Comparison of ENCODE assay signal across 19 cellular contexts in the genomic region with DNA sequence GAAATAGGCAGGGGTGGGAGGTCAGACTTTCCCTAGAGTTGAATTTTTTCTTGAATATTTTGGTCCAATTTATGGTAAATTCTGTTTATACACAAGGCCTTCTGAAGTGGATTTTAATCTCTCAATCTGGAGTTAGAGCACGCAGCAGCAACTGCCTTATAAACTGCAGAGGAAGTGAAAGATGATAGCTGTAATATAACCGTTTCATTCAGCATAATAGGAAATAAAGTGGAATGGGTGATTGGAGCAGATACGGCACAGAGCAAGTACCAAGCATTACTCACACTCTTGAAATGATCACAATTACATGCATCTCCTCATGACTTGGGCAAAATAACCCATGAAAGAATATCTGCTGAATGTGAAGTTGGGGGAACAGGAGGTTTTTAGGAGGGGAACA.
DNase-seq lines count a peak whose midpoint lies in the region; ATAC-seq and TF ChIP-seq lines count a peak whose summit lies in the region.
"Had no signal": no experiment of that assay in that cellular context is flagged by ENCODE, and none has a peak within 500 bp of the region (broad histone marks: within the 10 kb centered on the region; RNA-seq: fewer than 3 reads in every experiment).

No MANE protein-coding gene starts in this region.

- H3K27me3 ChIP-seq in SK-N-SH (ENCODE audit: insufficient read depth): no peaks in the 10 kb centered on the region
- peaks cover 49% of the 10 kb centered on the region for H3K27me3 ChIP-seq in PC-3 (ENCODE audit: low read length)
- H3K27me3 ChIP-seq: colonic mucosa, ovary had no signal

- H3K4me1 Mint-ChIP-seq in activated naive CD4-positive, alpha-beta T cell treated with anti-CD3 and anti-CD28 coated beads for 36 hours (ENCODE audit: low read depth): no peaks in the 10 kb centered on the region

- no peaks in the 10 kb centered on the region for H3K79me2 ChIP-seq in SK-N-SH (ENCODE audit: insufficient read depth)
- no peaks in the 10 kb centered on the region for H3K79me2 ChIP-seq in PC-3 (ENCODE audit: low read length)

- ATAC-seq in PC-3: no peak
- ATAC-seq: left cardiac atrium had no signal

- TF ChIP-seq EP300 in SK-N-SH (IDR thresholded peaks at IDR 0.05; ENCODE audit: borderline replicate concordance in 1 of 2, low read depth in 1 of 2, low read length in 1 of 2): no peak

- no peak for TF ChIP-seq RAD21 in SK-N-SH (IDR thresholded peaks at IDR 0.05; ENCODE audit: low read length)

- H3K4me3 ChIP-seq in SK-N-SH (ENCODE audit: low read depth in 2 of 2, low read length in 1 of 2) (no peak overlapping the region), PC-3 (ENCODE audit: low read length) (no peak overlapping the region)
- H3K4me3 ChIP-seq: colonic mucosa, ovary had no signal

- H3F3A ChIP-seq in SK-N-SH (replicated peaks; ENCODE audit: insufficient read depth) (no peaks in the 10 kb centered on the region), PC-3 (ENCODE audit: low read length, unreplicated experiment) (no peaks in the 10 kb centered on the region)

- BruUV-seq in PC-3 (replicated peaks; lab: Mats Ljungman, UMichigan): no TSS peak

- no peak overlapping the region for H3K27ac Mint-ChIP-seq in activated naive CD4-positive, alpha-beta T cell treated with anti-CD3 and anti-CD28 coated beads for 36 hours
- H3K27ac Mint-ChIP-seq: stimulated activated naive CD8-positive, alpha-beta T cell treated with anti-CD3 and anti-CD28 coated beads, Interleukin-15, Interleukin-2, amounts not matched to agents 100 ng/mL and 50 ng/mL, for 24 hours had no signal

- H3K4me1 ChIP-seq in SK-N-SH (ENCODE audit: control insufficient read depth in 1 of 2, insufficient read depth in 2 of 2, low read depth in 1 of 2, low read length in 1 of 2) (no peaks in the 10 kb centered on the region; a peak in 1 of 4 replicates), PC-3 (ENCODE audit: insufficient read depth, low read length) (no peaks in the 10 kb centered on the region)
- H3K4me1 ChIP-seq: colonic mucosa had no signal

- 4% methylated on average over 3 of the region's 3 CpGs for WGBS in SK-N-SH (ENCODE audit: low lambda C conversion rate)

- peaks cover 14% of the 10 kb centered on the region for H3K27me3 Mint-ChIP-seq in activated naive CD4-positive, alpha-beta T cell treated with anti-CD3 and anti-CD28 coated beads for 36 hours (ENCODE audit: low read depth)

- H3K9ac ChIP-seq in SK-N-SH (no peak overlapping the region), PC-3 (ENCODE audit: low read length) (no peak overlapping the region)

- H3K9me3 ChIP-seq in SK-N-SH: no peaks in the 10 kb centered on the region
- no peaks in the 10 kb centered on the region for H3K9me3 ChIP-seq in PC-3 (ENCODE audit: low read length)
- H3K9me3 ChIP-seq: colonic mucosa, ovary had no signal

- no peaks in the 10 kb centered on the region for H3K36me3 Mint-ChIP-seq in activated naive CD4-positive, alpha-beta T cell treated with anti-CD3 and anti-CD28 coated beads for 36 hours (ENCODE audit: low read depth)

- H3K36me3 ChIP-seq in SK-N-SH (replicated peaks in 1 of 2; ENCODE audit: control insufficient read depth in 1 of 2, insufficient read depth in 2 of 2, low read length in 1 of 2): no peaks in the 10 kb centered on the region
- H3K36me3 ChIP-seq in PC-3 (ENCODE audit: low read depth, low read length): no peaks in the 10 kb centered on the region
- H3K36me3 ChIP-seq: colonic mucosa, ovary had no signal

- H3K4me2 ChIP-seq in SK-N-SH (peak overlapping the region; percentile 16; the same call in 1 of the 2 replicates), PC-3 (ENCODE audit: low read length) (no peak overlapping the region)

- intact Hi-C loops in PC-3 (cut with micrococcal nuclease): no loop called here
- intact Hi-C loops in activated naive CD4-positive, alpha-beta T cell treated with anti-CD3 and anti-CD28 coated beads for 36 hours (cut with micrococcal nuclease): no loop called here

- DNase-seq in AG20443 (ENCODE audit: low spot score) (peak; percentile 63), HT1080 (ENCODE audit: low read depth) (peak; percentile 55), SK-N-SH (no peak), kidney tubule cell (ENCODE audit: low spot score) (peak; percentile 7), dermis blood vessel endothelial cell (no peak), PC-3 (no peak)
- DNase-seq in activated effector memory CD4-positive, alpha-beta T cell treated with Interleukin-2 at 50 U/mL for 16 hours: no peak
- DNase-seq in activated naive CD4-positive, alpha-beta T cell treated with anti-CD3 and anti-CD28 coated beads for 36 hours: no peak
- DNase-seq: activated CD8-positive, alpha-beta memory T cell treated with anti-CD3 and anti-CD28 coated beads for 24 hours; activated effector memory CD4-positive, alpha-beta T cell treated with anti-CD3 and anti-CD28 coated beads, Interleukin-2, amount 50 U/mL, for 16 hours; colonic mucosa; hippocampal formation; KG1; left cardiac atrium; NCI-H1694; NCI-H510A; ovary; SW 1271 had no signal

- 0 out of 2 replicates have a peak overlapping the region, but pooled peaks have one; percentile 24 for H2AFZ ChIP-seq in SK-N-SH (ENCODE audit: low read depth)
- no peak overlapping the region for H2AFZ ChIP-seq in PC-3 (ENCODE audit: low read length)

- POLR2A ChIA-PET in SK-N-SH (lab: Yijun Ruan, JAX) (no interaction called here), PC-3 (lab: Charles Lee; ENCODE audit: unreplicated experiment) (no interaction called here)

- TF ChIP-seq CTCF in SK-N-SH (IDR thresholded peaks at IDR 0.05) (no peak), PC-3 (conservative IDR thresholded peaks at IDR 0.05; ENCODE audit: low read depth, low read length) (no peak)

- H3K27ac ChIP-seq in SK-N-SH (ENCODE audit: low read depth in 2 of 2, low read length in 1 of 2) (peak overlapping the region in 1 of 2 experiments; percentile 28; a peak in 1 of 4 replicates), PC-3 (ENCODE audit: low read length) (no peak overlapping the region)
- H3K27ac ChIP-seq: colonic mucosa, ovary had no signal

- H4K20me1 ChIP-seq in SK-N-SH (ENCODE audit: insufficient read depth): no peaks in the 10 kb centered on the region
- H4K20me1 ChIP-seq in PC-3 (ENCODE audit: low read length): no peaks in the 10 kb centered on the region

- no peak overlapping the region for H3K4me3 Mint-ChIP-seq in activated naive CD4-positive, alpha-beta T cell treated with anti-CD3 and anti-CD28 coated beads for 36 hours
- H3K4me3 Mint-ChIP-seq: stimulated activated naive CD8-positive, alpha-beta T cell treated with anti-CD3 and anti-CD28 coated beads, Interleukin-15, Interleukin-2, amounts not matched to agents 100 ng/mL and 50 ng/mL, for 24 hours had no signal

- H3K9me2 ChIP-seq in SK-N-SH (no peaks in the 10 kb centered on the region), PC-3 (replicated peaks; ENCODE audit: low read length) (no peaks in the 10 kb centered on the region)

- CTCF ChIA-PET in SK-N-SH (lab: Yijun Ruan, JAX) (no interaction called here), PC-3 (lab: Charles Lee) (no interaction called here)
- CTCF ChIA-PET in activated naive CD4-positive, alpha-beta T cell treated with anti-CD3 and anti-CD28 coated beads for 36 hours (lab: Charles Lee): no interaction called here

- H3K9me3 Mint-ChIP-seq in activated naive CD4-positive, alpha-beta T cell treated with anti-CD3 and anti-CD28 coated beads for 36 hours: no peaks in the 10 kb centered on the region
- H3K9me3 Mint-ChIP-seq: stimulated activated naive CD8-positive, alpha-beta T cell treated with anti-CD3 and anti-CD28 coated beads, Interleukin-15, Interleukin-2, amounts not matched to agents 100 ng/mL and 50 ng/mL, for 24 hours had no signal

TF ChIP-seq in SK-N-SH, 30 proteins besides CTCF, POLR2A, EP300 and RAD21 (continues in another document):
- TF ChIP-seq POLR2AphosphoS5 (IDR thresholded peaks at IDR 0.05; ENCODE audit: low read depth, low read length) (no peak), EZH2phosphoT487 (IDR thresholded peaks at IDR 0.05; ENCODE audit: borderline replicate concordance, low read depth) (no peak), CHD2 (IDR thresholded peaks at IDR 0.05; ENCODE audit: low read length, partially characterized antibody) (no peak), JUND (IDR thresholded peaks at IDR 0.05) (no peak), GABPA (IDR thresholded peaks at IDR 0.05; ENCODE audit: low read depth) (no peak), RCOR1 (IDR thresholded peaks at IDR 0.05; ENCODE audit: low read length) (no peak), FOSL2 (IDR thresholded peaks at IDR 0.05; ENCODE audit: borderline replicate concordance, low read depth) (no peak)
- TF ChIP-seq, protein P1, sequence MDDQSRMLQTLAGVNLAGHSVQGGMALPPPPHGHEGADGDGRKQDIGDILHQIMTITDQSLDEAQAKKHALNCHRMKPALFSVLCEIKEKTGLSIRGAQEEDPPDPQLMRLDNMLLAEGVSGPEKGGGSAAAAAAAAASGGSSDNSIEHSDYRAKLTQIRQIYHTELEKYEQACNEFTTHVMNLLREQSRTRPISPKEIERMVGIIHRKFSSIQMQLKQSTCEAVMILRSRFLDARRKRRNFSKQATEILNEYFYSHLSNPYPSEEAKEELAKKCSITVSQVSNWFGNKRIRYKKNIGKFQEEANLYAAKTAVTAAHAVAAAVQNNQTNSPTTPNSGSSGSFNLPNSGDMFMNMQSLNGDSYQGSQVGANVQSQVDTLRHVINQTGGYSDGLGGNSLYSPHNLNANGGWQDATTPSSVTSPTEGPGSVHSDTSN (IDR thresholded peaks at IDR 0.05): no peak
- TF ChIP-seq, protein P2, sequence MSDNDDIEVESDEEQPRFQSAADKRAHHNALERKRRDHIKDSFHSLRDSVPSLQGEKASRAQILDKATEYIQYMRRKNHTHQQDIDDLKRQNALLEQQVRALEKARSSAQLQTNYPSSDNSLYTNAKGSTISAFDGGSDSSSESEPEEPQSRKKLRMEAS (IDR thresholded peaks at IDR 0.05; ENCODE audit: low read depth): no peak
- TF ChIP-seq, protein P3, sequence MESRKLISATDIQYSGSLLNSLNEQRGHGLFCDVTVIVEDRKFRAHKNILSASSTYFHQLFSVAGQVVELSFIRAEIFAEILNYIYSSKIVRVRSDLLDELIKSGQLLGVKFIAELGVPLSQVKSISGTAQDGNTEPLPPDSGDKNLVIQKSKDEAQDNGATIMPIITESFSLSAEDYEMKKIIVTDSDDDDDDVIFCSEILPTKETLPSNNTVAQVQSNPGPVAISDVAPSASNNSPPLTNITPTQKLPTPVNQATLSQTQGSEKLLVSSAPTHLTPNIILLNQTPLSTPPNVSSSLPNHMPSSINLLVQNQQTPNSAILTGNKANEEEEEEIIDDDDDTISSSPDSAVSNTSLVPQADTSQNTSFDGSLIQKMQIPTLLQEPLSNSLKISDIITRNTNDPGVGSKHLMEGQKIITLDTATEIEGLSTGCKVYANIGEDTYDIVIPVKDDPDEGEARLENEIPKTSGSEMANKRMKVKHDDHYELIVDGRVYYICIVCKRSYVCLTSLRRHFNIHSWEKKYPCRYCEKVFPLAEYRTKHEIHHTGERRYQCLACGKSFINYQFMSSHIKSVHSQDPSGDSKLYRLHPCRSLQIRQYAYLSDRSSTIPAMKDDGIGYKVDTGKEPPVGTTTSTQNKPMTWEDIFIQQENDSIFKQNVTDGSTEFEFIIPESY (IDR thresholded peaks at IDR 0.05; ENCODE audit: borderline replicate concordance, low read depth): no peak

Comparison
In these comparisons a context has a peak if more than half of its experiments do, and no peak if none do; other contexts are left out.
1. DNase-seq: peak in AG20443 (single experiment), HT1080 (single experiment) and kidney tubule cell (single experiment); none in SK-N-SH (single experiment), activated effector memory CD4-positive, alpha-beta T cell treated with Interleukin-2 at 50 U/mL for 16 hours (single experiment), dermis blood vessel endothelial cell (single experiment), PC-3 (single experiment) and activated naive CD4-positive, alpha-beta T cell treated with anti-CD3 and anti-CD28 coated beads for 36 hours (single experiment).